ENCODE assay signal across 8 cellular contexts in the genomic region with DNA sequence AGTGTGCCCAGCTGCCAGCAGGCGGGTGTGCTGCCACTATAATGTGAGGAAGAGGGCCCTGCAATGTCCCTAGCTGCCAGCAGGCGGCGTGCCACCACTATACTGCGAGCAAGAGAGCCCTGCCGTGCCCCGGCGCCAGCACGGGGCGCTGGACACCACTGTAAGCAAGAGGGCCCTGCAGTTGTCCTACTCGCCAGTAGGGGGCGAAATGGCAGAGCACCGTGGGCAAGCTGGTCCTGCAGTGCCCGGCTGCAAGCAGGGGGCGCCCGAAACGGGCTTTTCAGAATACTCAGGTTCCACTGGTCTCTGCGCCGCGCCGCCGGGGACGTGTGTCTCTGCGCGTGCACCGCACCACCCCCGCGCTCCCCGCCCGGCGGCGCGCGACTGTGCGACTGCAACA. TPM values are rescaled to one million over a fixed set of nuclear protein-coding genes. Genes with fewer than 3 reads are reported as not detected.
DNase-seq lines count a peak whose midpoint lies in the region; ATAC-seq, FAIRE-seq and TF ChIP-seq lines count a peak whose summit lies in the region.
"Not testable (repeated sequence)": the region's sequence is repeated elsewhere in the genome, so short reads cannot be mapped to it uniquely, and the experiment has no call there.

No MANE protein-coding gene starts in this region.

- ATAC-seq in DND-41 (ENCODE audit: insufficient read depth, low read depth); heart right ventricle: not testable (repeated sequence)

- intact Hi-C loops in activated CD4-positive, alpha-beta T cell treated with anti-CD3 and anti-CD28 coated beads, Interleukin-2, amount 10 ng/mL, durations not matched to agents 24 days and 14 days (cut with micrococcal nuclease); mammary epithelial cell (cut with micrococcal nuclease); heart right ventricle (cut with DNase I): not testable (repeated sequence)

- not testable (repeated sequence) for H3K36me3 ChIP-seq in DND-41 (ENCODE audit: insufficient read depth, low read length); OCI-LY3 (replicated peaks; ENCODE audit: low read depth, low read length); mammary epithelial cell (ENCODE audit: insufficient read depth, low read length); heart right ventricle; osteoblast (ENCODE audit: insufficient read depth, low read length)

- not testable (repeated sequence) for H3K27me3 ChIP-seq in DND-41 (ENCODE audit: insufficient read depth, low read length, poor library complexity); mammary epithelial cell (ENCODE audit: insufficient read depth, low read length)
- H3K27me3 ChIP-seq in OCI-LY3 (ENCODE audit: low read depth, low read length) = peaks cover 12% of the 10 kb centered on the region; the same call in 1 of the 2 replicates
- H3K27me3 ChIP-seq in heart right ventricle = peaks cover 0 to 22% (median 7%) of the 10 kb centered on the region in 7 donors
- H3K27me3 ChIP-seq in osteoblast (ENCODE audit: insufficient read depth, low read length) = peaks cover 14% of the 10 kb centered on the region

- H3K36me3 Mint-ChIP-seq in activated CD4-positive, alpha-beta T cell treated with anti-CD3 and anti-CD28 coated beads, Interleukin-2, amount 10 ng/mL, durations not matched to agents 24 days and 14 days (ENCODE audit: low read depth) = not testable (repeated sequence)

- not testable (repeated sequence) for H3K4me2 ChIP-seq in DND-41 (ENCODE audit: insufficient read depth, low read length); OCI-LY3 (ENCODE audit: low read length); mammary epithelial cell (ENCODE audit: insufficient read depth, low read depth, low read length); osteoblast (ENCODE audit: insufficient read depth, low read length)

- H3K4me1 Mint-ChIP-seq in activated CD4-positive, alpha-beta T cell treated with anti-CD3 and anti-CD28 coated beads, Interleukin-2, amount 10 ng/mL, durations not matched to agents 24 days and 14 days = not testable (repeated sequence)

- H3K9me3 ChIP-seq in DND-41 (ENCODE audit: insufficient read depth, low read length, severe bottlenecking); OCI-LY3 (ENCODE audit: insufficient read depth, low read length); mammary epithelial cell (replicated peaks; ENCODE audit: insufficient read depth, low read length); heart right ventricle; osteoblast (ENCODE audit: low read depth, low read length): not testable (repeated sequence)

- CTCF ChIA-PET in mammary epithelial cell (lab: Charles Lee; ENCODE audit: low non-redundant PET) = not testable (repeated sequence)

- not testable (repeated sequence) for BruUV-seq in mammary epithelial cell (replicated peaks; lab: Mats Ljungman, UMichigan)

- H4K20me1 ChIP-seq in DND-41 (ENCODE audit: insufficient read depth, low read length); OCI-LY3 (ENCODE audit: insufficient read depth, low read length); mammary epithelial cell (ENCODE audit: insufficient read depth, low read length); osteoblast (ENCODE audit: insufficient read depth, low read length): not testable (repeated sequence)

- not testable (repeated sequence) for H2AFZ ChIP-seq in DND-41 (ENCODE audit: low read depth, low read length); OCI-LY3 (ENCODE audit: low read depth, low read length); mammary epithelial cell (ENCODE audit: low read depth, low read length); osteoblast (ENCODE audit: low read length)

- H3K79me2 ChIP-seq in DND-41 (ENCODE audit: insufficient read depth, low read length); OCI-LY3 (ENCODE audit: low read length); mammary epithelial cell (ENCODE audit: insufficient read depth, low read length); osteoblast (ENCODE audit: insufficient read depth, low read length): not testable (repeated sequence)

- DNase-seq in DND-41 (peak; percentile 31), urothelium cell line (ENCODE audit: low spot score) (peak; percentile 30)
- peak; percentile 45 for DNase-seq in Jurkat, Clone E6-1 (ENCODE audit: low read depth, low spot score)
- peak; percentile 74 for DNase-seq in activated CD4-positive, alpha-beta T cell treated with anti-CD3 and anti-CD28 coated beads, Interleukin-2, amount 10 ng/mL, durations not matched to agents 24 days and 14 days
- DNase-seq in mammary epithelial cell; heart right ventricle; osteoblast (ENCODE audit: insufficient read length, low spot score, missing footprints): not testable (repeated sequence)

- FAIRE-seq in urothelium cell line (lab: Jason Lieb, UNC) = not testable (repeated sequence)

- in situ Hi-C loops in mammary epithelial cell (cut with MboI; ENCODE audit: low sequenced_read_pairs in 2 of 2) = not testable (repeated sequence)

- not testable (repeated sequence) for H3K4me1 ChIP-seq in DND-41 (ENCODE audit: insufficient read depth, low read length); OCI-LY3 (ENCODE audit: low read length); mammary epithelial cell (ENCODE audit: insufficient read depth, low read length); heart right ventricle; osteoblast (ENCODE audit: insufficient read depth, low read length)

- dilution Hi-C loops in mammary epithelial cell (cut with HindIII; ENCODE audit: low sequenced_read_pairs) = not testable (repeated sequence)

- H3K4me3 ChIP-seq in DND-41 (ENCODE audit: low read depth in 1 of 2, low read length in 2 of 2); Jurkat, Clone E6-1 (ENCODE audit: low read length); OCI-LY3 (ENCODE audit: low read length); mammary epithelial cell (replicated peaks in 1 of 3; ENCODE audit: insufficient read depth in 1 of 3, low read depth in 2 of 3, low read length in 3 of 3); heart right ventricle; osteoblast (ENCODE audit: insufficient read depth, low read length): not testable (repeated sequence)

- not testable (repeated sequence) for H3K27ac Mint-ChIP-seq in activated CD4-positive, alpha-beta T cell treated with anti-CD3 and anti-CD28 coated beads, Interleukin-2, amount 10 ng/mL, durations not matched to agents 24 days and 14 days

- TF ChIP-seq CTCF in DND-41 (IDR thresholded peaks at IDR 0.05; ENCODE audit: borderline replicate concordance, extremely low read depth, low read length, poor library complexity, severe bottlenecking) = peak; percentile 53
- TF ChIP-seq CTCF in OCI-LY3 (IDR thresholded peaks at IDR 0.05; ENCODE audit: low read depth, low read length) = peak; percentile 38
- TF ChIP-seq CTCF in mammary epithelial cell (conservative IDR thresholded peaks at IDR 0.05 in 1 of 2, IDR thresholded peaks at IDR 0.05 in 1 of 2; ENCODE audit: extremely low read depth in 1 of 2, insufficient read depth in 1 of 2, low read depth in 1 of 2, low read length in 2 of 2) = peak; percentile 39 to 48
- peak in 7 of 9 donors; percentile 25 to 43 (median 34) for TF ChIP-seq CTCF in heart right ventricle (IDR thresholded peaks at IDR 0.05)
- TF ChIP-seq CTCF in osteoblast (IDR thresholded peaks at IDR 0.05; ENCODE audit: extremely low read depth, low read depth, low read length) = peak; percentile 32

- H3K9ac ChIP-seq in DND-41 (ENCODE audit: low read depth, low read length); OCI-LY3 (ENCODE audit: low read length); mammary epithelial cell (ENCODE audit: insufficient read depth, low read length): not testable (repeated sequence)

- not testable (repeated sequence) for H3K4me3 Mint-ChIP-seq in activated CD4-positive, alpha-beta T cell treated with anti-CD3 and anti-CD28 coated beads, Interleukin-2, amount 10 ng/mL, durations not matched to agents 24 days and 14 days

- H3K9me3 Mint-ChIP-seq in activated CD4-positive, alpha-beta T cell treated with anti-CD3 and anti-CD28 coated beads, Interleukin-2, amount 10 ng/mL, durations not matched to agents 24 days and 14 days = not testable (repeated sequence)

- H3K27me3 Mint-ChIP-seq in activated CD4-positive, alpha-beta T cell treated with anti-CD3 and anti-CD28 coated beads, Interleukin-2, amount 10 ng/mL, durations not matched to agents 24 days and 14 days = peaks cover 28% of the 10 kb centered on the region

- not testable (repeated sequence) for H3K27ac ChIP-seq in DND-41 (ENCODE audit: low read length); OCI-LY3 (ENCODE audit: low read length); mammary epithelial cell (ENCODE audit: insufficient read depth, low read depth, low read length); heart right ventricle; osteoblast (ENCODE audit: low read depth, low read length)

- WGBS in mammary epithelial cell (ENCODE audit: low coverage, missing lambda C conversion rate) = 49% methylated on average over 12 of the region's 34 CpGs
- 69 to 74% methylated on average over 24 to 32 of the region's 34 CpGs for WGBS in heart right ventricle, 2 donors

RNA-seq across cellular contexts. Expression of gene CHAMP1, which starts 38.5 kb away (rescaled TPM):
- polyA plus RNA-seq in Jurkat, Clone E6-1 (2012; ENCODE audit: insufficient read depth, insufficient read length) = 15.0 TPM
- 46.9 and 48.2 TPM in 2 replicates for total RNA-seq in activated CD4-positive, alpha-beta T cell treated with anti-CD3 and anti-CD28 coated beads, Interleukin-2, amount 10 ng/mL, durations not matched to agents 24 days and 14 days
- total RNA-seq in mammary epithelial cell (10 to 100 TPM in 1 of 2 donors, 1 to 10 TPM in 1; 8.2 to 21.0 TPM), heart right ventricle (10 to 100 TPM in 6 of 10 donors, 1 to 10 TPM in 4; 8.6 to 17.4 (median 11.4) TPM), osteoblast (9.4 and 10.3 TPM in 2 replicates)
- polyA plus RNA-seq in mammary epithelial cell (24.3 TPM), heart right ventricle (1 to 10 TPM; 3.0 to 4.2 TPM)
- 37.6 TPM for polyA minus RNA-seq in mammary epithelial cell
